In the genomic region with DNA sequence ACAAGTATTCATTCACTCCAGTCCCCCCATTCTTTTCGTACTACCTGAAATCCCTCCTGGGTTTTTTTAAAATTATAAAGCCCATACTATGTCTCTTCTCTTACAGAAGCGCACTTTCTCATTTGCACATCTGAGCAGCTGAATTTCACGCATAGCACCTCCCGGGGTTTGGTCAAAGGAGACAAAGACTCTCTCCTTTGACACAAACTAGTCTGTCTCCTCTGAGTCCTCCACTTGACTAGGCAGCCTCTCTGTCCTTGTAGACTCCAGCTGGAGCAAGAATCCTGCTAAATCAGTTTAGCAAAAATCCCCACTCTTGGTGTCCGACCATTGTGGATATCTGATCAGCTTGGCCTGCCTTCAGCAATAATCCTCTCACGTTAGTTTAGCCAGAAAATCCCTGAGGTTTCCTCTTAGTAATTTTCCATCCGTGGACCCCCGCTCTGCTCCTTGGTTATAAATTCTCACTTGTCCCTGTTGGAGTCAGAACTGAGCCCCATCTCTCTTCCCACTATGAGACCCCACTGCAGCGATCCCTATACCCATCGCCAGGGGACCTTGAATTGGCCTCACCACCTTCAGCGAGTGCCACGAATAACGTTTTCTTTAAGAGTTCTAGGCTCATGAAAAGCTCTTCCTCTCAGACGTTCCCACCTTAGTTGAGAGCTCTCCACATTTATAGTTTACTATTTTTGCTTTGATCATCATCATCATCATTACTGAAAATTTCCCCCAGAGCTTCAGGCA, we compare ENCODE assay signal across 8 cellular contexts. TPM values are rescaled to one million over a fixed set of nuclear protein-coding genes. Genes with fewer than 3 reads are reported as not detected.
DNase-seq lines count a peak whose midpoint lies in the region; ATAC-seq and TF ChIP-seq lines count a peak whose summit lies in the region.

No MANE protein-coding gene starts in this region.

- TF ChIP-seq CTCF in WERI-Rb-1 (IDR thresholded peaks at IDR 0.05; ENCODE audit: low read depth, low read length), result peak; percentile 57

- peak overlapping the region; percentile 50 for H3K4me3 ChIP-seq in WERI-Rb-1 (ENCODE audit: low read depth, low read length)

- no peaks in the 10 kb centered on the region for H3K9me3 Mint-ChIP-seq in activated T-cell treated with anti-CD3 and anti-CD28 coated beads, Interleukin-2, amount 50 U/mL, for 24 hours
- H3K9me3 Mint-ChIP-seq in stimulated activated naive B cell treated with anti-CD40 and anti-IgM and Interleukin-4, amounts not matched to agents 10 μg/mL and 1 μg/mL and 100 μg/mL, for 72 hours, result peaks cover 0 to under 1% of the 10 kb centered on the region in 2 donors

- H3K4me3 Mint-ChIP-seq in activated T-cell treated with anti-CD3 and anti-CD28 coated beads, Interleukin-2, amount 50 U/mL, for 24 hours, result peak overlapping the region; percentile 43
- H3K4me3 Mint-ChIP-seq in stimulated activated naive B cell treated with anti-CD40 and anti-IgM and Interleukin-4, amounts not matched to agents 10 μg/mL and 1 μg/mL and 100 μg/mL, for 72 hours, result peak overlapping the region; percentile 74 to 80

- no peaks in the 10 kb centered on the region for H3K9me3 ChIP-seq in WERI-Rb-1 (ENCODE audit: severe bottlenecking)

- peak overlapping the region; percentile 78 for H3K27ac ChIP-seq in WERI-Rb-1

- H3K36me3 Mint-ChIP-seq in activated T-cell treated with anti-CD3 and anti-CD28 coated beads, Interleukin-2, amount 50 U/mL, for 24 hours (ENCODE audit: low read depth), result no peaks in the 10 kb centered on the region
- no peaks in the 10 kb centered on the region for H3K36me3 Mint-ChIP-seq in stimulated activated naive B cell treated with anti-CD40 and anti-IgM and Interleukin-4, amounts not matched to agents 10 μg/mL and 1 μg/mL and 100 μg/mL, for 72 hours

- peaks cover 15% of the 10 kb centered on the region for H3K4me1 Mint-ChIP-seq in activated T-cell treated with anti-CD3 and anti-CD28 coated beads, Interleukin-2, amount 50 U/mL, for 24 hours (ENCODE audit: low read depth)
- H3K4me1 Mint-ChIP-seq in stimulated activated naive B cell treated with anti-CD40 and anti-IgM and Interleukin-4, amounts not matched to agents 10 μg/mL and 1 μg/mL and 100 μg/mL, for 72 hours, result peaks cover 22 to 32% of the 10 kb centered on the region in 2 donors

- peak; percentile 35 to 46 for ATAC-seq in stimulated activated naive B cell treated with anti-CD40 and anti-IgM and Interleukin-4, amounts not matched to agents 10 μg/mL and 1 μg/mL and 100 μg/mL, for 72 hours (replicated peaks)
- no peak for ATAC-seq in HG02642 (IDR thresholded peaks at IDR 0.05; ENCODE audit: poor library complexity, unreplicated experiment)

- H3K36me3 ChIP-seq in WERI-Rb-1, result no peaks in the 10 kb centered on the region

- peak; percentile 38 for DNase-seq in activated T-cell treated with anti-CD3 and anti-CD28 coated beads, Interleukin-2, amount 50 U/mL, for 24 hours
- DNase-seq in activated T-cell treated with anti-CD3 and anti-CD28 coated beads for 4 hours (no peak), WERI-Rb-1 (peak; percentile 75), iPS DF 19.7 (ENCODE audit: low read depth, low spot score) (peak; percentile 33), ureter (ENCODE audit: low spot score) (no peak), NCI-H187 treated with DMSO at 0.1 percent for 48 hours (lab: John Stamatoyannopoulos, UW) (no peak)
- no peak for DNase-seq in stimulated activated naive B cell treated with anti-CD40 and anti-IgM and Interleukin-4, amounts not matched to agents 10 μg/mL and 1 μg/mL and 100 μg/mL, for 72 hours

- H3K27me3 ChIP-seq in WERI-Rb-1 (ENCODE audit: insufficient read depth, low read depth, severe bottlenecking), result no peaks in the 10 kb centered on the region

- peak overlapping the region; percentile 73 for H3K27ac Mint-ChIP-seq in activated T-cell treated with anti-CD3 and anti-CD28 coated beads, Interleukin-2, amount 50 U/mL, for 24 hours
- peak overlapping the region; percentile 86 for H3K27ac Mint-ChIP-seq in stimulated activated naive B cell treated with anti-CD40 and anti-IgM and Interleukin-4, amounts not matched to agents 10 μg/mL and 1 μg/mL and 100 μg/mL, for 72 hours

- peaks cover 47% of the 10 kb centered on the region for H3K27me3 Mint-ChIP-seq in activated T-cell treated with anti-CD3 and anti-CD28 coated beads, Interleukin-2, amount 50 U/mL, for 24 hours
- H3K27me3 Mint-ChIP-seq in stimulated activated naive B cell treated with anti-CD40 and anti-IgM and Interleukin-4, amounts not matched to agents 10 μg/mL and 1 μg/mL and 100 μg/mL, for 72 hours, result peaks cover 4 to 8% of the 10 kb centered on the region in 2 donors

RNA-seq across cellular contexts. Expression of a gene that starts 29.0 kb away (rescaled TPM):
- not detected for total RNA-seq in ureter

Comparison
In these comparisons a context has a peak if more than half of its experiments do, and no peak if none do; other contexts are left out.
1. DNase-seq: peak in activated T-cell treated with anti-CD3 and anti-CD28 coated beads, Interleukin-2, amount 50 U/mL, for 24 hours (single experiment), WERI-Rb-1 (single experiment) and iPS DF 19.7 (single experiment); none in activated T-cell treated with anti-CD3 and anti-CD28 coated beads for 4 hours (single experiment), stimulated activated naive B cell treated with anti-CD40 and anti-IgM and Interleukin-4, amounts not matched to agents 10 μg/mL and 1 μg/mL and 100 μg/mL, for 72 hours (single experiment), ureter (single experiment) and NCI-H187 treated with DMSO at 0.1 percent for 48 hours (single experiment).